7 cellular contexts compared by ENCODE assay signal in genomic region chr14:29493849-29494248, GRCh38.
"Had no signal": no experiment of that assay in that cellular context is flagged by ENCODE, and none has a peak within 500 bp of the region (broad histone marks: within the 10 kb centered on the region; RNA-seq: fewer than 3 reads in every experiment).

No MANE protein-coding gene starts in this region.

- H3K4me3 ChIP-seq: K562 had no signal

- ATAC-seq: K562 had no signal

- H3K4me2 ChIP-seq: KMS-11 had no signal

- H3K9ac ChIP-seq: KMS-11 had no signal

- DNase-seq: IMR-90, KBM-7, KG1 had no signal

- FAIRE-seq: HTR-8/SVneo, K562 had no signal

- H3K27ac ChIP-seq: HL-60, KMS-11 had no signal
